Comparison of ENCODE assay signal across 2 cellular contexts in the genomic region with DNA sequence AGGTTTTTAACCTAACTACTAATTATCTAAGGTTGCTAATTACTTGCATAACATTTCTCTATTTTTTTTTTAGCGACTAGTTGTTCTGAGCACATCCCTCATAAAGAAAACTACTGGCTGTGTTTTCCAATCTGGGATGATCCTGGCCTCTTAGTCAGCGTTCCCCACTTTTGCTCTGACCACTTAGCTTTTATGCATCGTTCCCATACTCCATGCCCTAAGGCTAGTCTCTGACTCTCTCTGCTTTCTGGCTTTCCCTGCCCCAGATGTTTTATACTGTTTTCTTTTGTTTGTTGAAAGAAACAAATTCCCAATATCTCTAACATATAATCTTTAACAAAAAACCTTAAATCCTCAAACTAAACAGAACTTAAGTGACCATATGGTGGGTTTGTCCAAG.
TF ChIP-seq lines count a peak whose summit lies in the region.

No MANE protein-coding gene starts in this region.

TF ChIP-seq in SK-N-SH, 30 proteins besides CTCF, POLR2A, EP300 and RAD21 (continued from another document):
- TF ChIP-seq MEF2A (IDR thresholded peaks at IDR 0.05; ENCODE audit: borderline replicate concordance, low read depth) (no peak), SMC3 (IDR thresholded peaks at IDR 0.05; ENCODE audit: low read depth, low read length) (no peak), NFIC (IDR thresholded peaks at IDR 0.05; ENCODE audit: borderline replicate concordance) (no peak), TCF12 (IDR thresholded peaks at IDR 0.05) (no peak), IRF3 (IDR thresholded peaks at IDR 0.05; ENCODE audit: low read depth, low read length) (no peak), MAX (IDR thresholded peaks at IDR 0.05; ENCODE audit: low read depth) (no peak), JUND (IDR thresholded peaks at IDR 0.05) (no peak), FOXM1 (IDR thresholded peaks at IDR 0.05; ENCODE audit: low read depth) (no peak), CHD2 (IDR thresholded peaks at IDR 0.05; ENCODE audit: low read length, partially characterized antibody) (no peak), GATA2 (CRISPR knock-in tag; IDR thresholded peaks at IDR 0.05) (no peak), GABPA (IDR thresholded peaks at IDR 0.05; ENCODE audit: low read depth) (no peak), USF1 (IDR thresholded peaks at IDR 0.05; ENCODE audit: borderline replicate concordance, low read depth) (no peak), TAF1 (IDR thresholded peaks at IDR 0.05; ENCODE audit: borderline replicate concordance, low read depth, low read length) (no peak)
- TF ChIP-seq, protein P1, sequence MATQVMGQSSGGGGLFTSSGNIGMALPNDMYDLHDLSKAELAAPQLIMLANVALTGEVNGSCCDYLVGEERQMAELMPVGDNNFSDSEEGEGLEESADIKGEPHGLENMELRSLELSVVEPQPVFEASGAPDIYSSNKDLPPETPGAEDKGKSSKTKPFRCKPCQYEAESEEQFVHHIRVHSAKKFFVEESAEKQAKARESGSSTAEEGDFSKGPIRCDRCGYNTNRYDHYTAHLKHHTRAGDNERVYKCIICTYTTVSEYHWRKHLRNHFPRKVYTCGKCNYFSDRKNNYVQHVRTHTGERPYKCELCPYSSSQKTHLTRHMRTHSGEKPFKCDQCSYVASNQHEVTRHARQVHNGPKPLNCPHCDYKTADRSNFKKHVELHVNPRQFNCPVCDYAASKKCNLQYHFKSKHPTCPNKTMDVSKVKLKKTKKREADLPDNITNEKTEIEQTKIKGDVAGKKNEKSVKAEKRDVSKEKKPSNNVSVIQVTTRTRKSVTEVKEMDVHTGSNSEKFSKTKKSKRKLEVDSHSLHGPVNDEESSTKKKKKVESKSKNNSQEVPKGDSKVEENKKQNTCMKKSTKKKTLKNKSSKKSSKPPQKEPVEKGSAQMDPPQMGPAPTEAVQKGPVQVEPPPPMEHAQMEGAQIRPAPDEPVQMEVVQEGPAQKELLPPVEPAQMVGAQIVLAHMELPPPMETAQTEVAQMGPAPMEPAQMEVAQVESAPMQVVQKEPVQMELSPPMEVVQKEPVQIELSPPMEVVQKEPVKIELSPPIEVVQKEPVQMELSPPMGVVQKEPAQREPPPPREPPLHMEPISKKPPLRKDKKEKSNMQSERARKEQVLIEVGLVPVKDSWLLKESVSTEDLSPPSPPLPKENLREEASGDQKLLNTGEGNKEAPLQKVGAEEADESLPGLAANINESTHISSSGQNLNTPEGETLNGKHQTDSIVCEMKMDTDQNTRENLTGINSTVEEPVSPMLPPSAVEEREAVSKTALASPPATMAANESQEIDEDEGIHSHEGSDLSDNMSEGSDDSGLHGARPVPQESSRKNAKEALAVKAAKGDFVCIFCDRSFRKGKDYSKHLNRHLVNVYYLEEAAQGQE (IDR thresholded peaks at IDR 0.05; ENCODE audit: low read depth, low read length): no peak

TF ChIP-seq in SK-N-SH treated with all-trans-retinoic acid at 6 μM for 48 hours, 23 proteins besides CTCF, POLR2A, EP300 and RAD21 (continued from another document):
- TF ChIP-seq ZNF8 (CRISPR knock-in tag; IDR thresholded peaks at IDR 0.05) (no peak), BACH2 (CRISPR knock-in tag; IDR thresholded peaks at IDR 0.05; ENCODE audit: borderline replicate concordance) (no peak), SNAI2 (CRISPR knock-in tag; IDR thresholded peaks at IDR 0.05) (no peak), ZFP3 (CRISPR knock-in tag; IDR thresholded peaks at IDR 0.05) (no peak), TSHZ2 (CRISPR knock-in tag; IDR thresholded peaks at IDR 0.05) (no peak), ZFP30 (CRISPR knock-in tag; IDR thresholded peaks at IDR 0.05) (no peak), ZNF70 (CRISPR knock-in tag; IDR thresholded peaks at IDR 0.05) (no peak), RARB (CRISPR knock-in tag; IDR thresholded peaks at IDR 0.05) (no peak)
- TF ChIP-seq, protein P2, sequence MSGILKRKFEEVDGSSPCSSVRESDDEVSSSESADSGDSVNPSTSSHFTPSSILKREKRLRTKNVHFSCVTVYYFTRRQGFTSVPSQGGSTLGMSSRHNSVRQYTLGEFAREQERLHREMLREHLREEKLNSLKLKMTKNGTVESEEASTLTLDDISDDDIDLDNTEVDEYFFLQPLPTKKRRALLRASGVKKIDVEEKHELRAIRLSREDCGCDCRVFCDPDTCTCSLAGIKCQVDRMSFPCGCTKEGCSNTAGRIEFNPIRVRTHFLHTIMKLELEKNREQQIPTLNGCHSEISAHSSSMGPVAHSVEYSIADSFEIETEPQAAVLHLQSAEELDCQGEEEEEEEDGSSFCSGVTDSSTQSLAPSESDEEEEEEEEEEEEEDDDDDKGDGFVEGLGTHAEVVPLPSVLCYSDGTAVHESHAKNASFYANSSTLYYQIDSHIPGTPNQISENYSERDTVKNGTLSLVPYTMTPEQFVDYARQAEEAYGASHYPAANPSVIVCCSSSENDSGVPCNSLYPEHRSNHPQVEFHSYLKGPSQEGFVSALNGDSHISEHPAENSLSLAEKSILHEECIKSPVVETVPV (CRISPR knock-in tag; IDR thresholded peaks at IDR 0.05): no peak
